Comparison of ENCODE assay signal across 8 cellular contexts in the genomic region with DNA sequence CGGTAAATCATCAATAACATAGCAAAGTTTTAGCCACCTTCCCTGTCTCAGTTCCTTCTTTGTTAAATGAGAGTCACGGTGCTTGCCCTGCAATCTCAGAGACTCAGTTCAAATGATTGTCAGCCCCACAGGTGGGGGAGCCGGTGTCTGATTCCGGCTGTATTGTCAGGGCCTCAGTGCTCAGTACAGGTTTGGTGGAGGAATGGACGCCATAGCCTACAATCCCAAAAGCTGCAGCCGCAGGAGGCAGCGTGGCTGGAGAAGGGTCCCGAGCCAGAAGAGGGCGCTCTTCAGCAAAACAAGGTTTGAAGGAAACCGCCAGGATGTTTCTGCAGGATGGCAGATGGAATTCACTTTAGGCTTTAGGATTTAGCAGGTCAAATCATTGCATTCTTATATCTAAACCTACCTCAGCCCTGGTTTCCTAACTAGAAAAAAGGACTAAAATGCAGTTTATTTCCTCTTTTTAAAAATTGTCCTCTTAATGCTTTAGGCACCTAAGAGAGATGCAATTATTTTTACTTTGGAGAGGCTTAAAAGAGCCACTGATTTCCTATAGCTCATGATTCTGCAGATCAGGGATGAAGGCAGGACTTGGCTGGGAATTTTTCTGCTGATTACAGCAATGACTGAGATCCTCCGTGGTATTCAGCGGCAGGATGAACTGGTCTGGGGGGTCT. TPM values are rescaled to one million over a fixed set of nuclear protein-coding genes. Genes with fewer than 3 reads are reported as not detected.
DNase-seq lines count a peak whose midpoint lies in the region; ATAC-seq and TF ChIP-seq lines count a peak whose summit lies in the region.

No MANE protein-coding gene starts in this region.

- H3K9me3 Mint-ChIP-seq in activated CD4-positive, alpha-beta T cell treated with anti-CD3 and anti-CD28 coated beads for 36 hours (ENCODE audit: low read depth): no peaks in the 10 kb centered on the region
- H3K9me3 Mint-ChIP-seq in chondrocyte (ENCODE audit: low read depth): no peaks in the 10 kb centered on the region

- H3K36me3 ChIP-seq in BJ (ENCODE audit: control insufficient read depth, insufficient read depth, low read length): no peaks in the 10 kb centered on the region

- H3K4me3 ChIP-seq in BJ (ENCODE audit: low read depth, low read length) (no peak overlapping the region), HFF-Myc (replicated peaks; ENCODE audit: low read depth, low read length) (no peak overlapping the region)

- no peaks in the 10 kb centered on the region for H3K27me3 ChIP-seq in BJ (ENCODE audit: control insufficient read depth, insufficient read depth, low read length)

- intact Hi-C loops in activated CD4-positive, alpha-beta T cell treated with anti-CD3 and anti-CD28 coated beads for 36 hours (cut with DNase I, micrococcal nuclease): loop anchor here (1.0 to 10.0 kb wide), 9 partner anchors 144 to 677 kb away; a partner anchor contains a TSS

- DNase-seq in BJ (ENCODE audit: low read depth): no peak
- DNase-seq in HFF-Myc (ENCODE audit: extremely low read depth, low read depth): no peak
- peak; percentile 89 for DNase-seq in NCI-H510A treated with DMSO at 0.1 percent for 48 hours (lab: John Stamatoyannopoulos, UW)
- DNase-seq in activated CD4-positive, alpha-beta T cell treated with anti-CD3 and anti-CD28 coated beads for 36 hours: peak; percentile 89
- DNase-seq in chondrocyte (ENCODE audit: low spot score): no peak
- DNase-seq in left lobe of liver (ENCODE audit: low spot score): peak; percentile 85
- DNase-seq in stimulated activated CD4-positive, alpha-beta T cell treated with anti-CD3 and anti-CD28 coated beads, Interleukin-4, amount 100 ng/mL, for 48 hours (ENCODE audit: low read depth in 2 of 2): peak; percentile 76 to 77

- peaks cover 14% of the 10 kb centered on the region for H3K4me1 Mint-ChIP-seq in activated CD4-positive, alpha-beta T cell treated with anti-CD3 and anti-CD28 coated beads for 36 hours
- peaks cover 21% of the 10 kb centered on the region for H3K4me1 Mint-ChIP-seq in chondrocyte (ENCODE audit: low read depth)

- no peak overlapping the region for H3K4me3 Mint-ChIP-seq in activated CD4-positive, alpha-beta T cell treated with anti-CD3 and anti-CD28 coated beads for 36 hours
- no peak overlapping the region for H3K4me3 Mint-ChIP-seq in chondrocyte (ENCODE audit: unreplicated experiment)

- CTCF ChIA-PET in BJ (lab: Yijun Ruan, JAX): interaction anchor here (0.7 to 12.9 kb wide), 28 partner anchors 9 to 455 kb away, joined by 3 to 171 read pairs (median 4); a partner anchor contains a TSS
- CTCF ChIA-PET in activated CD4-positive, alpha-beta T cell treated with anti-CD3 and anti-CD28 coated beads for 36 hours (lab: Charles Lee): interaction anchor here (0.7 to 9.0 kb wide), 29 partner anchors 12 to 353 kb away, joined by 3 to 57 read pairs (median 5); a partner anchor contains a TSS

- TF ChIP-seq CTCF in BJ (IDR thresholded peaks at IDR 0.05; ENCODE audit: insufficient read depth, low read depth, low read length) (peak; percentile 90), HFF-Myc (IDR thresholded peaks at IDR 0.05; ENCODE audit: low read depth, low read length, missing control alignments) (peak; percentile 87), chondrocyte (IDR thresholded peaks at IDR 0.05) (peak; percentile 92)

- no peaks in the 10 kb centered on the region for H3K36me3 Mint-ChIP-seq in activated CD4-positive, alpha-beta T cell treated with anti-CD3 and anti-CD28 coated beads for 36 hours (ENCODE audit: low read depth)
- no peaks in the 10 kb centered on the region for H3K36me3 Mint-ChIP-seq in chondrocyte (ENCODE audit: low read depth)

- POLR2A ChIA-PET in BJ (lab: Charles Lee): no interaction called here
- POLR2A ChIA-PET in activated CD4-positive, alpha-beta T cell treated with anti-CD3 and anti-CD28 coated beads for 36 hours (lab: Charles Lee): no interaction called here

- no peak overlapping the region for H3K27ac Mint-ChIP-seq in activated CD4-positive, alpha-beta T cell treated with anti-CD3 and anti-CD28 coated beads for 36 hours
- H3K27ac Mint-ChIP-seq in chondrocyte (ENCODE audit: unreplicated experiment): no peak overlapping the region

- ATAC-seq in activated CD4-positive, alpha-beta T cell treated with anti-CD3 and anti-CD28 coated beads for 36 hours: peak; percentile 73
- ATAC-seq in left lobe of liver (peak; percentile 92), GM21786 (IDR thresholded peaks at IDR 0.05; ENCODE audit: unreplicated experiment) (no peak)

- no peaks in the 10 kb centered on the region for H3K27me3 Mint-ChIP-seq in activated CD4-positive, alpha-beta T cell treated with anti-CD3 and anti-CD28 coated beads for 36 hours
- no peaks in the 10 kb centered on the region for H3K27me3 Mint-ChIP-seq in chondrocyte (ENCODE audit: low read depth)

RNA-seq across cellular contexts. Expression of a gene that starts 29.2 kb away (rescaled TPM):
- polyA plus RNA-seq in BJ (2011; rRNA removed): 57.8 and 84.1 TPM in 2 replicates
- 114 and 166 TPM in 2 replicates for polyA minus RNA-seq in BJ (2011; rRNA and poly(A)+ RNA removed)
- total RNA-seq in activated CD4-positive, alpha-beta T cell treated with anti-CD3 and anti-CD28 coated beads for 36 hours: 10 to 100 TPM; 16.0 to 21.1 TPM
- total RNA-seq in chondrocyte: 116 to 175 TPM (median 152 TPM) in 3 replicates
- 13.1 TPM for total RNA-seq in left lobe of liver

Comparison
In these comparisons a context has a peak if more than half of its experiments do, and no peak if none do; other contexts are left out.
1. DNase-seq: peak in NCI-H510A treated with DMSO at 0.1 percent for 48 hours (single experiment), activated CD4-positive, alpha-beta T cell treated with anti-CD3 and anti-CD28 coated beads for 36 hours (single experiment), left lobe of liver (single experiment) and stimulated activated CD4-positive, alpha-beta T cell treated with anti-CD3 and anti-CD28 coated beads, Interleukin-4, amount 100 ng/mL, for 48 hours (2 of 2); none in BJ (single experiment), HFF-Myc (single experiment) and chondrocyte (single experiment).
2. Peak in every context shown above with its lines, with median percentiles within 50 percentile points of each other: CTCF ChIP-seq.